ENCODE assay signal across 1 cellular context in genomic region chr4:186685744-186686143, GRCh38.
TF ChIP-seq lines count a peak whose summit lies in the region.

No MANE protein-coding gene starts in this region.

TF ChIP-seq in A549, 52 proteins besides CTCF, POLR2A, EP300 and RAD21 (continued from another document):
- TF ChIP-seq MAX (IDR thresholded peaks at IDR 0.05) (no peak), FOSL2 (IDR thresholded peaks at IDR 0.05) (peak; percentile 57; the same call in 1 of the 2 replicates), FOSL2 (CRISPR knock-in tag; IDR thresholded peaks at IDR 0.05) (peak; percentile 76), HOXB13 (CRISPR knock-in tag; IDR thresholded peaks at IDR 0.05; ENCODE audit: low read depth) (no peak), HMGXB4 (CRISPR knock-in tag; IDR thresholded peaks at IDR 0.05; ENCODE audit: borderline replicate concordance) (no peak)
TF ChIP-seq in A549: peak in this region for 5.
